In genomic region chr1:20430355-20431290, GRCh38 we compare ENCODE assay signal across 8 cellular contexts. TPM values are rescaled to one million over a fixed set of nuclear protein-coding genes. Genes with fewer than 3 reads are reported as not detected.
DNase-seq lines count a peak whose midpoint lies in the region; ATAC-seq, FAIRE-seq and TF ChIP-seq lines count a peak whose summit lies in the region.

No MANE protein-coding gene starts in this region.

- dilution Hi-C loops in IMR-90 (cut with HindIII; ENCODE audit: low sequenced_read_pairs, unreplicated experiment) (no loop called here), endothelial cell of umbilical vein (cut with MboI; ENCODE audit: extremely low pct_ligation_motif_present, low sequenced_read_pairs) (no loop called here)

- H2BK5ac ChIP-seq in IMR-90 (ENCODE audit: low read depth, low read length, poor library complexity, severe bottlenecking) = no peak overlapping the region

- H4K20me1 ChIP-seq in IMR-90 (ENCODE audit: insufficient read depth, low read length) = no peaks in the 10 kb centered on the region
- no peaks in the 10 kb centered on the region for H4K20me1 ChIP-seq in endothelial cell of umbilical vein (replicated peaks; ENCODE audit: control insufficient read depth, extremely low read depth, insufficient read depth, low read length)

- no peaks in the 10 kb centered on the region for H3K36me3 Mint-ChIP-seq in CD8-positive, alpha-beta memory T cell
- H3K36me3 Mint-ChIP-seq in activated CD4-positive, alpha-beta T cell treated with anti-CD3 and anti-CD28 coated beads for 36 hours (ENCODE audit: low read depth) = no peaks in the 10 kb centered on the region
- H3K36me3 Mint-ChIP-seq in neural crest cell (ENCODE audit: low read depth) = no peaks in the 10 kb centered on the region

- BruUV-seq in IMR-90 (replicated peaks; lab: Mats Ljungman, UMichigan) (no TSS peak), endothelial cell of umbilical vein (replicated peaks; lab: Mats Ljungman, UMichigan) (no TSS peak)

- H3K23ac ChIP-seq in IMR-90 (ENCODE audit: low read depth, low read length) = no peak overlapping the region

- no peak overlapping the region; the same call in 1 of the 2 replicates for H2BK20ac ChIP-seq in IMR-90 (ENCODE audit: low read depth, low read length)

- H3K27ac Mint-ChIP-seq in CD8-positive, alpha-beta memory T cell = no peak overlapping the region
- H3K27ac Mint-ChIP-seq in activated CD4-positive, alpha-beta T cell treated with anti-CD3 and anti-CD28 coated beads for 36 hours = no peak overlapping the region
- H3K27ac Mint-ChIP-seq in neural crest cell (ENCODE audit: unreplicated experiment) = no peak overlapping the region

- peak; percentile 21 for FAIRE-seq in endothelial cell of umbilical vein (lab: Jason Lieb, UNC)

- peak overlapping the region; percentile 3 for H2AFZ ChIP-seq in IMR-90 (replicated peaks; ENCODE audit: low read length, poor library complexity)
- H2AFZ ChIP-seq in endothelial cell of umbilical vein (ENCODE audit: low read depth, low read length) = no peak overlapping the region

- no peak overlapping the region for H4K8ac ChIP-seq in IMR-90 (ENCODE audit: low read depth in 2 of 2, low read length in 2 of 2)

- H2AK5ac ChIP-seq in IMR-90 (ENCODE audit: low read depth, low read length) = peak overlapping the region; percentile 70; the same call in 1 of the 2 replicates

- H3K4me2 ChIP-seq in IMR-90 (ENCODE audit: low read depth, low read length) (no peak overlapping the region), endothelial cell of umbilical vein (ENCODE audit: insufficient read depth, low read length) (no peak overlapping the region)

- H3K4ac ChIP-seq in IMR-90 (ENCODE audit: low read depth, low read length) = peak overlapping the region; percentile 35; the same call in 1 of the 2 replicates

- POLR2A ChIA-PET in CD8-positive, alpha-beta memory T cell (lab: Charles Lee) = no interaction called here
- POLR2A ChIA-PET in IMR-90 (lab: Charles Lee; ENCODE audit: unreplicated experiment) (no interaction called here), endothelial cell of umbilical vein (lab: Charles Lee) (no interaction called here)
- POLR2A ChIA-PET in activated CD4-positive, alpha-beta T cell treated with anti-CD3 and anti-CD28 coated beads for 36 hours (lab: Charles Lee) = no interaction called here

- no peak overlapping the region for H3K9ac ChIP-seq in IMR-90 (ENCODE audit: low read depth, low read length)
- no peak overlapping the region for H3K9ac ChIP-seq in endothelial cell of umbilical vein (replicated peaks; ENCODE audit: extremely low read depth, insufficient read depth, low read length)

- 0 out of 3 replicates have a peak overlapping the region, but pooled peaks have one; percentile 49 for H2BK15ac ChIP-seq in IMR-90 (ENCODE audit: low read depth, low read length)

- DNase-seq in CD8-positive, alpha-beta memory T cell = peak in 3 of 5 donors; percentile 5 to 13 (median 6)
- peak; percentile 18 for DNase-seq in IMR-90
- peak; percentile 73 for DNase-seq in activated CD4-positive, alpha-beta T cell treated with anti-CD3 and anti-CD28 coated beads for 36 hours
- peak; percentile 34 for DNase-seq in endothelial cell of umbilical vein (ENCODE audit: low read depth, low spot score)
- peak; percentile 67 for DNase-seq in neural crest cell (ENCODE audit: low read depth, low spot score)

- CTCF ChIA-PET in CD8-positive, alpha-beta memory T cell (lab: Charles Lee) = no interaction called here
- CTCF ChIA-PET in IMR-90 (lab: Yijun Ruan, JAX) (interaction anchor here (0.6 to 1.5 kb wide), 7 partner anchors 16 to 890 kb away, joined by 3 to 7 read pairs (median 4); no protein-coding TSS in a partner anchor), endothelial cell of umbilical vein (lab: Charles Lee) (interaction anchor here (0.6 to 2.5 kb wide), 11 partner anchors 9 to 221 kb away, joined by 3 to 11 read pairs (median 4); partner anchors contain the start of gene CAMK2N1)
- CTCF ChIA-PET in activated CD4-positive, alpha-beta T cell treated with anti-CD3 and anti-CD28 coated beads for 36 hours (lab: Charles Lee) = interaction anchor here (0.6 to 2.7 kb wide), 15 partner anchors 9 to 708 kb away, joined by 3 to 13 read pairs (median 3); no protein-coding TSS in a partner anchor

- no peaks in the 10 kb centered on the region for H3K9me3 ChIP-seq in CD8-positive, alpha-beta memory T cell (ENCODE audit: low read length)
- H3K9me3 ChIP-seq in IMR-90 (ENCODE audit: control insufficient read depth, insufficient read depth, low read length) (no peaks in the 10 kb centered on the region), endothelial cell of umbilical vein (replicated peaks; ENCODE audit: control insufficient read depth, insufficient read depth, low read length) (no peaks in the 10 kb centered on the region)

- peaks cover 10% of the 10 kb centered on the region for H3K9me1 ChIP-seq in IMR-90 (ENCODE audit: insufficient read depth, low read length)
- no peaks in the 10 kb centered on the region for H3K9me1 ChIP-seq in endothelial cell of umbilical vein (replicated peaks; ENCODE audit: control insufficient read depth, extremely low read depth, insufficient read depth, low read length)

- ATAC-seq in IMR-90 (ENCODE audit: low read depth) (0 out of 2 replicates have a peak, but pooled peaks have one; percentile 25), HG02798 (IDR thresholded peaks at IDR 0.05; ENCODE audit: poor library complexity, unreplicated experiment) (no peak), HG03521 (IDR thresholded peaks at IDR 0.05; ENCODE audit: unreplicated experiment) (no peak), HG03025 (IDR thresholded peaks at IDR 0.05; ENCODE audit: low FRiP score, unreplicated experiment) (no peak)
- ATAC-seq in activated CD4-positive, alpha-beta T cell treated with anti-CD3 and anti-CD28 coated beads for 36 hours = no peak

- H3K4me3 ChIP-seq in CD8-positive, alpha-beta memory T cell (ENCODE audit: low read length) = no peak overlapping the region
- H3K4me3 ChIP-seq in IMR-90 (ENCODE audit: insufficient read depth, low read depth, low read length) (no peak overlapping the region), endothelial cell of umbilical vein (replicated peaks in 1 of 3; ENCODE audit: insufficient read depth in 1 of 3, low read depth in 1 of 3, low read length in 3 of 3) (no peak overlapping the region)

- H3K56ac ChIP-seq in IMR-90 (ENCODE audit: extremely low read depth, insufficient read depth, low read length) = no peak overlapping the region

- H3K79me2 ChIP-seq in endothelial cell of umbilical vein (ENCODE audit: control insufficient read depth, insufficient read depth, low read length) = no peaks in the 10 kb centered on the region

- no peaks in the 10 kb centered on the region for H3K4me1 Mint-ChIP-seq in CD8-positive, alpha-beta memory T cell
- peaks cover 13% of the 10 kb centered on the region for H3K4me1 Mint-ChIP-seq in activated CD4-positive, alpha-beta T cell treated with anti-CD3 and anti-CD28 coated beads for 36 hours
- H3K4me1 Mint-ChIP-seq in neural crest cell = no peaks in the 10 kb centered on the region

- intact Hi-C loops in IMR-90 (cut with micrococcal nuclease) = loop anchor here (1.0 to 5.0 kb wide), 3 partner anchors 53 to 218 kb away; no protein-coding TSS in a partner anchor
- intact Hi-C loops in activated CD4-positive, alpha-beta T cell treated with anti-CD3 and anti-CD28 coated beads for 36 hours (cut with DNase I, micrococcal nuclease) = loop anchor here (1.0 to 5.0 kb wide), 6 partner anchors 53 to 218 kb away; no protein-coding TSS in a partner anchor
- intact Hi-C loops in endothelial cell of umbilical vein (cut with micrococcal nuclease) = loop anchor here (1.0 kb wide), 3 partner anchors 53 to 217 kb away; no protein-coding TSS in a partner anchor

- H4K91ac ChIP-seq in IMR-90 (ENCODE audit: insufficient read depth, low read depth, low read length) = no peak overlapping the region

- H3K4me1 ChIP-seq in CD8-positive, alpha-beta memory T cell (ENCODE audit: insufficient read depth, low read length) = no peaks in the 10 kb centered on the region
- H3K4me1 ChIP-seq in IMR-90 (ENCODE audit: control insufficient read depth, insufficient read depth, low read length) (peaks cover 12% of the 10 kb centered on the region), endothelial cell of umbilical vein (ENCODE audit: control insufficient read depth, extremely low read depth, insufficient read depth, low read length) (peaks cover 8% of the 10 kb centered on the region)

- no peak overlapping the region for H3K4me3 Mint-ChIP-seq in CD8-positive, alpha-beta memory T cell
- no peak overlapping the region for H3K4me3 Mint-ChIP-seq in activated CD4-positive, alpha-beta T cell treated with anti-CD3 and anti-CD28 coated beads for 36 hours
- H3K4me3 Mint-ChIP-seq in neural crest cell = no peak overlapping the region

- no peak overlapping the region for H2BK120ac ChIP-seq in IMR-90 (ENCODE audit: low read depth, low read length)

- peaks cover 0 to 5% (median 0%) of the 10 kb centered on the region in 5 donors for H3K9me3 Mint-ChIP-seq in CD8-positive, alpha-beta memory T cell
- no peaks in the 10 kb centered on the region for H3K9me3 Mint-ChIP-seq in activated CD4-positive, alpha-beta T cell treated with anti-CD3 and anti-CD28 coated beads for 36 hours (ENCODE audit: low read depth)
- H3K9me3 Mint-ChIP-seq in neural crest cell = no peaks in the 10 kb centered on the region

- no peaks in the 10 kb centered on the region for H3K79me1 ChIP-seq in IMR-90 (ENCODE audit: low read depth in 1 of 2, low read length in 2 of 2)

- 53 to 100% methylated on average over 1 to 4 of the region's 16 CpGs for WGBS in IMR-90 (ENCODE audit: extremely low coverage in 2 of 2, insufficient read length in 1 of 2), 2 experiments

- in situ Hi-C loops in IMR-90 (cut with MboI; ENCODE audit: low sequenced_read_pairs) = no loop called here

- no peak overlapping the region for H2AK9ac ChIP-seq in IMR-90 (replicated peaks; ENCODE audit: low read depth, low read length, poor library complexity)

- no peaks in the 10 kb centered on the region for H3K27me3 ChIP-seq in CD8-positive, alpha-beta memory T cell (ENCODE audit: insufficient read depth, low read length, poor library complexity, severe bottlenecking)
- H3K27me3 ChIP-seq in IMR-90 (ENCODE audit: control insufficient read depth, insufficient read depth, low read length) (peaks cover 6% of the 10 kb centered on the region), endothelial cell of umbilical vein (ENCODE audit: control insufficient read depth in 2 of 2, insufficient read depth in 2 of 2, low read length in 2 of 2) (no peaks in the 10 kb centered on the region)

- no peak overlapping the region for H4K5ac ChIP-seq in IMR-90 (ENCODE audit: low read depth, low read length)

- no peaks in the 10 kb centered on the region for H3K36me3 ChIP-seq in CD8-positive, alpha-beta memory T cell (ENCODE audit: insufficient read depth, low read length)
- H3K36me3 ChIP-seq in IMR-90 (ENCODE audit: control insufficient read depth, insufficient read depth, low read length) = no peaks in the 10 kb centered on the region
- no peaks in the 10 kb centered on the region for H3K36me3 ChIP-seq in endothelial cell of umbilical vein (ENCODE audit: control insufficient read depth in 2 of 2, extremely low read depth in 1 of 2, insufficient read depth in 2 of 2, low read length in 2 of 2)

- TF ChIP-seq CTCF in IMR-90 (conservative IDR thresholded peaks at IDR 0.05; ENCODE audit: low read depth, low read length) (peak; percentile 75), endothelial cell of umbilical vein (IDR thresholded peaks at IDR 0.05; ENCODE audit: extremely low read depth in 1 of 2, insufficient read depth in 1 of 2, low read depth in 1 of 2, low read length in 2 of 2) (peak; percentile 64 to 79), neural crest cell (conservative IDR thresholded peaks at IDR 0.05) (peak; percentile 70)

- H3K14ac ChIP-seq in IMR-90 (replicated peaks; ENCODE audit: low read depth, low read length) = no peak overlapping the region

- TF ChIP-seq POLR2A in IMR-90 (IDR thresholded peaks at IDR 0.05; ENCODE audit: low read depth, low read length) = no peak
- TF ChIP-seq POLR2A in endothelial cell of umbilical vein (IDR thresholded peaks at IDR 0.05; ENCODE audit: low read depth, low read length) = no peak

- H3K27me3 Mint-ChIP-seq in CD8-positive, alpha-beta memory T cell = peaks cover 25 to 65% of the 10 kb centered on the region in 2 donors
- peaks cover 37% of the 10 kb centered on the region for H3K27me3 Mint-ChIP-seq in activated CD4-positive, alpha-beta T cell treated with anti-CD3 and anti-CD28 coated beads for 36 hours
- H3K27me3 Mint-ChIP-seq in neural crest cell (ENCODE audit: low read depth) = peaks cover 34% of the 10 kb centered on the region

- peak; percentile 85 for TF ChIP-seq RAD21 in IMR-90 (IDR thresholded peaks at IDR 0.05; ENCODE audit: low read length)

- no peak overlapping the region for H3K27ac ChIP-seq in CD8-positive, alpha-beta memory T cell (ENCODE audit: low read depth, low read length)
- H3K27ac ChIP-seq in IMR-90 (ENCODE audit: insufficient read depth, low read length) (no peak overlapping the region), endothelial cell of umbilical vein (ENCODE audit: insufficient read depth, low read depth, low read length) (no peak overlapping the region)

- no peak overlapping the region for H3K18ac ChIP-seq in IMR-90 (ENCODE audit: low read depth, low read length)

RNA-seq across cellular contexts. Expression of gene CAMK2N1, which starts 55.4 kb away (rescaled TPM):
- total RNA-seq in CD8-positive, alpha-beta memory T cell = 1 to 10 TPM; 2.8 TPM
- polyA plus RNA-seq in CD8-positive, alpha-beta memory T cell = 1.7 TPM
- 10.2 and 28.9 TPM in 2 replicates for total RNA-seq in IMR-90 (2012; rRNA removed)
- polyA plus RNA-seq in IMR-90 (2012; rRNA removed) = 44.4 and 46.8 TPM in 2 replicates
- polyA plus RNA-seq in IMR-90 (2012; cell fraction: cytosol; rRNA removed) = 21.6 and 22.6 TPM in 2 replicates
- 5.2 and 13.1 TPM in 2 replicates for polyA plus RNA-seq in IMR-90 (2012; cell fraction: nucleus; rRNA removed; ENCODE audit: low replicate concordance)
- total RNA-seq in activated CD4-positive, alpha-beta T cell treated with anti-CD3 and anti-CD28 coated beads for 36 hours = under 1 TPM; 0.48 to 0.49 TPM
- 11.9 and 18.3 TPM in 2 replicates for total RNA-seq in endothelial cell of umbilical vein
- polyA plus RNA-seq in endothelial cell of umbilical vein = 3.1 and 3.3 TPM in 2 replicates
- polyA plus RNA-seq in endothelial cell of umbilical vein (2011; cell fraction: cytosol; rRNA removed) = 5.3 and 6.6 TPM in 2 replicates
- 2.0 and 2.1 TPM in 2 replicates for polyA plus RNA-seq in endothelial cell of umbilical vein (2011; cell fraction: nucleus; rRNA removed)
- polyA plus RNA-seq in endothelial cell of umbilical vein (2012) = 5.9 and 7.7 TPM in 2 replicates
- polyA minus RNA-seq in endothelial cell of umbilical vein = 2.4 and 4.4 TPM in 2 replicates
- not detected for polyA minus RNA-seq in endothelial cell of umbilical vein (2011; cell fraction: cytosol; rRNA and poly(A)+ RNA removed)
- polyA minus RNA-seq in endothelial cell of umbilical vein (2011; cell fraction: nucleus; rRNA and poly(A)+ RNA removed) = 1.8 and 2.1 TPM in 2 replicates
- total RNA-seq in neural crest cell = 31.4 and 34.7 TPM in 2 replicates

Comparison
In these comparisons a context has a peak if more than half of its experiments do, and no peak if none do; other contexts are left out.
1. DNase-seq: peak in every context shown above with its lines; median percentile 73 in activated CD4-positive, alpha-beta T cell treated with anti-CD3 and anti-CD28 coated beads for 36 hours; 67 in neural crest cell; 34 in endothelial cell of umbilical vein; 18 in IMR-90; 6 in CD8-positive, alpha-beta memory T cell.